ENCODE assay signal across 37 cellular contexts in genomic region chr6:119231394-119231793, GRCh38.
"Had no signal": no experiment of that assay in that cellular context is flagged by ENCODE, and none has a peak within 500 bp of the region (broad histone marks: within the 10 kb centered on the region; RNA-seq: fewer than 3 reads in every experiment).

No MANE protein-coding gene starts in this region.

- H3K27me3 Mint-ChIP-seq: activated B cell treated with CpG ODN at 0.5 μM for 24 hours; activated CD4-positive, alpha-beta memory T cell treated with anti-CD3 and anti-CD28 coated beads for 36 hours; activated CD4-positive, alpha-beta T cell treated with anti-CD3 and anti-CD28 coated beads, Interleukin-2, amount 10 ng/mL, durations not matched to agents 24 days and 14 days; activated CD8-positive, alpha-beta T cell treated with anti-CD3 and anti-CD28 coated beads for 36 hours; activated naive CD8-positive, alpha-beta T cell treated with anti-CD3 and anti-CD28 coated beads for 36 hours; activated T-helper 17 cell treated with anti-CD3 and anti-CD28 coated beads, Interleukin-2, amount 50 U/mL, for 72 hours had no signal

- H3K4me3 ChIP-seq: adrenal gland, body of pancreas, breast epithelium had no signal

- H3K36me3 ChIP-seq: adrenal gland, brain microvascular endothelial cell, breast epithelium had no signal

- H3K27me3 ChIP-seq: adrenal gland, body of pancreas, brain microvascular endothelial cell, breast epithelium had no signal

- H3K4me1 Mint-ChIP-seq: activated B cell treated with CpG ODN at 0.5 μM for 24 hours; activated CD4-positive, alpha-beta T cell treated with anti-CD3 and anti-CD28 coated beads, Interleukin-2, amount 10 ng/mL, durations not matched to agents 24 days and 14 days; activated T-helper 17 cell treated with anti-CD3 and anti-CD28 coated beads, Interleukin-2, amount 50 U/mL, for 72 hours had no signal

- FAIRE-seq: astrocyte, TTC549 had no signal

- H3K9me3 ChIP-seq: adrenal gland, body of pancreas had no signal

- ATAC-seq: activated CD8-positive, alpha-beta T cell treated with anti-CD3 and anti-CD28 coated beads for 36 hours; activated naive CD4-positive, alpha-beta T cell treated with anti-CD3 and anti-CD28 coated beads, Interleukin-2, amount 50 U/mL, for 72 hours; activated T-cell treated with anti-CD3 and anti-CD28 coated beads, Interleukin-2, amount 50 U/mL, for 4 hours; activated T-cell treated with anti-CD3 and anti-CD28 coated beads, Interleukin-2, amount 50 U/mL, for 72 hours; activated T-helper 17 cell treated with anti-CD3 and anti-CD28 coated beads, Interleukin-2, amount 50 U/mL, for 72 hours; body of pancreas had no signal

- H3K4me1 ChIP-seq: adrenal gland, breast epithelium had no signal

- H3K9me3 Mint-ChIP-seq: activated B cell treated with CpG ODN at 0.5 μM for 24 hours; activated CD4-positive, alpha-beta memory T cell treated with anti-CD3 and anti-CD28 coated beads for 36 hours; activated CD4-positive, alpha-beta T cell treated with anti-CD3 and anti-CD28 coated beads, Interleukin-2, amount 10 ng/mL, durations not matched to agents 24 days and 14 days; activated CD8-positive, alpha-beta T cell treated with anti-CD3 and anti-CD28 coated beads for 36 hours; activated naive CD4-positive, alpha-beta T cell treated with anti-CD3 and anti-CD28 coated beads for 36 hours; activated naive CD4-positive, alpha-beta T cell treated with anti-CD3 and anti-CD28 coated beads, Interleukin-2, amount 50 U/mL, for 72 hours; activated naive CD8-positive, alpha-beta T cell treated with anti-CD3 and anti-CD28 coated beads for 36 hours; activated T-cell treated with anti-CD3 and anti-CD28 coated beads, Interleukin-2, amount 50 U/mL, for 4 hours; activated T-cell treated with anti-CD3 and anti-CD28 coated beads, Interleukin-2, amount 50 U/mL, for 72 hours; activated T-helper 1 cell treated with anti-CD3 and anti-CD28 coated beads, Interleukin-12 subunit alpha, Interleukin-12 subunit beta, Interleukin-2, Interleukin-4 antibody, amounts not matched to agents 30 ng/mL and 10 ng/mL and 1 ng/mL, durations not matched to agents 14 hours and 24 hours and 36 hours; activated T-helper 17 cell treated with anti-CD3 and anti-CD28 coated beads, Interleukin-2, amount 50 U/mL, for 72 hours; T-helper 1 cell treated with Interleukin-12 subunit alpha and Interleukin-12 subunit beta and Interleukin-4 antibody, amounts not matched to agents 30 μg/mL and 1 μg/mL, for 36 hours; T-helper 2 cell treated with Interferon-gamma antibody and Interleukin-4, amounts not matched to agents 5 μg/mL and 100 μg/mL, for 36 hours had no signal

- H3K27ac ChIP-seq: adrenal gland, body of pancreas, brain microvascular endothelial cell, breast epithelium, VCaP had no signal

- H3K27ac Mint-ChIP-seq: activated B cell treated with CpG ODN at 0.5 μM for 24 hours; activated CD4-positive, alpha-beta memory T cell treated with anti-CD3 and anti-CD28 coated beads for 36 hours; activated CD4-positive, alpha-beta T cell treated with anti-CD3 and anti-CD28 coated beads, Interleukin-2, amount 10 ng/mL, durations not matched to agents 24 days and 14 days; activated CD8-positive, alpha-beta T cell treated with anti-CD3 and anti-CD28 coated beads for 36 hours; activated naive CD4-positive, alpha-beta T cell treated with anti-CD3 and anti-CD28 coated beads for 36 hours; activated naive CD8-positive, alpha-beta T cell treated with anti-CD3 and anti-CD28 coated beads for 36 hours; activated T-cell treated with anti-CD3 and anti-CD28 coated beads, Interleukin-2, amount 50 U/mL, for 72 hours; activated T-helper 1 cell treated with anti-CD3 and anti-CD28 coated beads, Interleukin-12 subunit alpha, Interleukin-12 subunit beta, Interleukin-2, Interleukin-4 antibody, amounts not matched to agents 30 ng/mL and 10 ng/mL and 1 ng/mL, durations not matched to agents 14 hours and 24 hours and 36 hours; activated T-helper 17 cell treated with anti-CD3 and anti-CD28 coated beads, Interleukin-2, amount 50 U/mL, for 72 hours; T-helper 1 cell treated with Interleukin-12 subunit alpha and Interleukin-12 subunit beta and Interleukin-4 antibody, amounts not matched to agents 30 μg/mL and 1 μg/mL, for 36 hours; T-helper 2 cell treated with Interferon-gamma antibody and Interleukin-4, amounts not matched to agents 5 μg/mL and 100 μg/mL, for 36 hours had no signal

- DNase-seq: activated B cell treated with CpG ODN at 0.5 μM for 24 hours; activated CD4-positive, alpha-beta memory T cell treated with anti-CD3 and anti-CD28 coated beads for 36 hours; activated CD4-positive, alpha-beta T cell treated with anti-CD3 and anti-CD28 coated beads for 4 hours; activated CD4-positive, alpha-beta T cell treated with anti-CD3 and anti-CD28 coated beads, Interleukin-2, amount 10 ng/mL, durations not matched to agents 24 days and 14 days; activated CD4-positive, alpha-beta T cell treated with anti-CD3 and anti-CD28 coated beads, Interleukin-2, amount 50 U/mL, for 1 hour; activated CD4-positive, alpha-beta T cell treated with anti-CD3 and anti-CD28 coated beads, Interleukin-2, amount 50 U/mL, for 4 hours; activated CD4-positive, CD25-positive, alpha-beta regulatory T cell treated with anti-CD3 and anti-CD28 coated beads, Interleukin-2, amount 50 U/mL, for 72 hours; activated CD8-positive, alpha-beta memory T cell treated with anti-CD3 and anti-CD28 coated beads, Interleukin-2, amount 50 U/mL, for 4 hours; activated CD8-positive, alpha-beta T cell treated with anti-CD3 and anti-CD28 coated beads for 36 hours; activated effector memory CD4-positive, alpha-beta T cell treated with anti-CD3 and anti-CD28 coated beads, Interleukin-2, amount 50 U/mL, for 16 hours; activated gamma-delta T cell treated with Interleukin-2 at 50 U/mL for 16 hours; activated naive CD4-positive, alpha-beta T cell; activated naive CD4-positive, alpha-beta T cell treated with anti-CD3 and anti-CD28 coated beads for 36 hours; activated naive CD4-positive, alpha-beta T cell treated with anti-CD3 and anti-CD28 coated beads, Interleukin-2, amount 50 U/mL, for 16 hours; activated naive CD8-positive, alpha-beta T cell treated with anti-CD3 and anti-CD28 coated beads for 36 hours; activated T-cell treated with anti-CD3 and anti-CD28 coated beads for 4 hours; activated T-cell treated with anti-CD3 and anti-CD28 coated beads, Interleukin-2, amount 50 U/mL, for 1 hour; activated T-cell treated with anti-CD3 and anti-CD28 coated beads, Interleukin-2, amount 50 U/mL, for 4 hours; activated T-cell treated with anti-CD3 and anti-CD28 coated beads, Interleukin-2, amount 50 U/mL, for 72 hours; adrenal gland; amniotic stem cell; aorta; body of pancreas; brain microvascular endothelial cell; central memory CD4-positive, alpha-beta T cell; T-helper 1 cell; T-helper 2 cell; T-helper 9 cell had no signal

- H3K4me3 Mint-ChIP-seq: activated B cell treated with CpG ODN at 0.5 μM for 24 hours; activated CD4-positive, alpha-beta memory T cell treated with anti-CD3 and anti-CD28 coated beads for 36 hours; activated CD4-positive, alpha-beta T cell treated with anti-CD3 and anti-CD28 coated beads, Interleukin-2, amount 10 ng/mL, durations not matched to agents 24 days and 14 days; activated CD8-positive, alpha-beta T cell treated with anti-CD3 and anti-CD28 coated beads for 36 hours; activated naive CD4-positive, alpha-beta T cell treated with anti-CD3 and anti-CD28 coated beads for 36 hours; activated naive CD8-positive, alpha-beta T cell treated with anti-CD3 and anti-CD28 coated beads for 36 hours; activated T-cell treated with anti-CD3 and anti-CD28 coated beads, Interleukin-2, amount 50 U/mL, for 4 hours; activated T-cell treated with anti-CD3 and anti-CD28 coated beads, Interleukin-2, amount 50 U/mL, for 72 hours; activated T-helper 1 cell treated with anti-CD3 and anti-CD28 coated beads, Interleukin-12 subunit alpha, Interleukin-12 subunit beta, Interleukin-2, Interleukin-4 antibody, amounts not matched to agents 30 ng/mL and 10 ng/mL and 1 ng/mL, durations not matched to agents 14 hours and 24 hours and 36 hours; activated T-helper 17 cell treated with anti-CD3 and anti-CD28 coated beads, Interleukin-2, amount 50 U/mL, for 72 hours; T-helper 1 cell treated with Interleukin-12 subunit alpha and Interleukin-12 subunit beta and Interleukin-4 antibody, amounts not matched to agents 30 μg/mL and 1 μg/mL, for 36 hours; T-helper 2 cell treated with Interferon-gamma antibody and Interleukin-4, amounts not matched to agents 5 μg/mL and 100 μg/mL, for 36 hours had no signal
